ENCODE assay signal across 23 cellular contexts in the genomic region with DNA sequence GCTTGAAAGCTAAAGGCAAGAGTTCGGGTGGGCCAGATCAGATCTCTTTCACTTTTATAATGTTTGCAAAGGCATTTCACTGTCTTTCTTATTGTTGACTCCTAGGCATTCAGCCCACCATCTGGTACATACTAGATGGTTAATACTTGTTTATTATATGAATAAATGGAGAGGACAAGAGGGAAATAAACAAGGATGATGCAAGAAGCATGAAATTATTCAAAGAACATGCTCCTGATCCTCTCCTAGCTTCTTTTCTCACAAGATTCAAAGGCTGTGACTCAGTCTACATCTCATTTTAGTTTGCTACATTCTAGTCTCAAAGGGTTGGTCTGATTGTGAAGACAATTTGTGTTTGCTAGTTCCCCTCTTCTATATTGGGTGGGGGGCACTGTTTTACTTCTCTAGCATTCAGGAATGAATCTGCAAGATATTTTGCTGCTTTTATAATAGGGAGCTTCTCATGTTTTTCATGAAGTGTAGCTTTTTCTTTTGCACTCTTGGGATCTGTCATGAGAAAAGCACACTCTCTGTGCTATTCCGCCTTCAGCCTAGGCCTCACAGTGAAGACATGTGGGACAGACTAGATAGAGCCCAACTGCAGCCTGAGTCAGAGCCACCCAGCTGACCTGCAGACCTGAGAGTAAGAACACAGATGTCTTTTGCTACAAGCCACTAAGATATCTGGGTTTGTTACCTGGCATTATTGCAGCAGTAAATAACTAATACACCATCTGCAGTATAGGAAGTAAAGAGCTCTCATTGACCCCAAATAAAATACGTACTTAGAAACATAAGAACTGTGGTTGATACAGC.
A peak's percentile ranks its signal among the peaks of the same experiment; 100 is the strongest.
DNase-seq lines count a peak whose midpoint lies in the region; ATAC-seq, FAIRE-seq and TF ChIP-seq lines count a peak whose summit lies in the region.
"Had no signal": no experiment of that assay in that cellular context is flagged by ENCODE, and none has a peak within 500 bp of the region (broad histone marks: within the 10 kb centered on the region; RNA-seq: fewer than 3 reads in every experiment).

No MANE protein-coding gene starts in this region.

- H3K27ac ChIP-seq in A549 = peak overlapping the region; percentile 3 to 29; a peak in 3 of 6 replicates
- H3K27ac ChIP-seq: neutrophil, SJCRH30, suprapubic skin, vagina had no signal

- peaks cover 11% of the 10 kb centered on the region; the same call in 1 of the 3 replicates for H3K4me1 ChIP-seq in A549
- H3K4me1 ChIP-seq: suprapubic skin, vagina had no signal

- POLR2A ChIA-PET in A549 (lab: Yijun Ruan, JAX) = no interaction called here

- TF ChIP-seq CTCF in A549 (IDR thresholded peaks at IDR 0.05) = no peak

- WGBS in A549 (ENCODE audit: missing lambda C conversion rate) = 82% methylated on average over 3 of the region's 3 CpGs

- DNase-seq in A549 (ENCODE audit: low read depth in 1 of 2, low spot score in 1 of 2) = no peak
- peak; percentile 29 for DNase-seq in HCEC 1CT
- DNase-seq in SW480 (ENCODE audit: low spot score) = peak; percentile 32
- peak; percentile 61 for DNase-seq in fibroblast of gingiva (ENCODE audit: low read depth)
- no peak for DNase-seq in NCI-H2171 (lab: John Stamatoyannopoulos, UW)
- DNase-seq in SIG-M5 (lab: John Stamatoyannopoulos, UW) = no peak
- no peak for DNase-seq in OCI-M2 (lab: John Stamatoyannopoulos, UW; ENCODE audit: unreplicated experiment)
- no peak for DNase-seq in Kasumi-1 (lab: John Stamatoyannopoulos, UW)
- DNase-seq: activated B cell treated with CpG ODN at 0.5 μM for 24 hours; activated CD8-positive, alpha-beta T cell treated with anti-CD3 and anti-CD28 coated beads, Interleukin-2, amount 10 ng/mL, durations not matched to agents 7 days and 5 days; dermis blood vessel endothelial cell; DMS 273 treated with DMSO at 0.1 percent for 48 hours; head of caudate nucleus; Karpas-422; NCI-H1417; NCI-H526 treated with DMSO at 0.1 percent for 48 hours; SJCRH30; T-helper 17 cell had no signal

- no peak for FAIRE-seq in A549 (lab: Jason Lieb, UNC)
- FAIRE-seq: A204.1, GM12892 had no signal

- H3K4me3 ChIP-seq in A549 = no peak overlapping the region
- H3K4me3 ChIP-seq: SJCRH30, suprapubic skin, vagina had no signal

- no peak for ATAC-seq in A549
- ATAC-seq: activated CD8-positive, alpha-beta T cell treated with anti-CD3 and anti-CD28 coated beads, Interleukin-2, amount 10 ng/mL, durations not matched to agents 7 days and 5 days; T-helper 17 cell had no signal

- TF ChIP-seq POLR2A in A549 (IDR thresholded peaks at IDR 0.05; ENCODE audit: low read length) = no peak

- no peak for TF ChIP-seq RAD21 in A549 (conservative IDR thresholded peaks at IDR 0.05 in 1 of 2, IDR thresholded peaks at IDR 0.05 in 1 of 2)

- CTCF ChIA-PET in A549 (lab: Yijun Ruan, JAX) = interaction anchor here (1.3 kb wide), 1 partner anchor 34 kb away, joined by 3 read pairs; no protein-coding TSS in a partner anchor

- H3K4me2 ChIP-seq in A549 = no peak overlapping the region; the same call in 2 of the 3 replicates

- no peak for TF ChIP-seq EP300 in A549 (IDR thresholded peaks at IDR 0.05)

- no peaks in the 10 kb centered on the region for H3K9me3 ChIP-seq in A549
- H3K9me3 ChIP-seq: neutrophil, SJCRH30, suprapubic skin, vagina had no signal

TF ChIP-seq in A549, 52 proteins besides CTCF, POLR2A, EP300 and RAD21:
- TF ChIP-seq BCL3 (IDR thresholded peaks at IDR 0.05) = no peak
- no peak for TF ChIP-seq MAFK (IDR thresholded peaks at IDR 0.05; ENCODE audit: partially characterized antibody)
- TF ChIP-seq KDM5A (IDR thresholded peaks at IDR 0.05) = no peak
- no peak for TF ChIP-seq NR3C1 (IDR thresholded peaks at IDR 0.05)
- TF ChIP-seq ESRRA (IDR thresholded peaks at IDR 0.05; ENCODE audit: borderline replicate concordance, low read length) = no peak
- TF ChIP-seq BHLHE40 (IDR thresholded peaks at IDR 0.05; ENCODE audit: low read depth, low read length) = no peak
- no peak for TF ChIP-seq ZC3H11A (IDR thresholded peaks at IDR 0.05)
- no peak for TF ChIP-seq ZSCAN20 (CRISPR knock-in tag; IDR thresholded peaks at IDR 0.05)
- TF ChIP-seq HOXB13 (CRISPR knock-in tag; IDR thresholded peaks at IDR 0.05; ENCODE audit: low read depth) = no peak
- no peak for TF ChIP-seq HEYL (CRISPR knock-in tag; IDR thresholded peaks at IDR 0.05)
- no peak for TF ChIP-seq JUN (IDR thresholded peaks at IDR 0.05)
- no peak for TF ChIP-seq CBX2 (IDR thresholded peaks at IDR 0.05; ENCODE audit: borderline replicate concordance, low read depth)
- no peak for TF ChIP-seq HOXA7 (CRISPR knock-in tag; IDR thresholded peaks at IDR 0.05)
- no peak for TF ChIP-seq HOXB5 (CRISPR knock-in tag; IDR thresholded peaks at IDR 0.05)
- no peak for TF ChIP-seq MYC (IDR thresholded peaks at IDR 0.05; ENCODE audit: borderline replicate concordance, low read length)
- TF ChIP-seq CHD2 (IDR thresholded peaks at IDR 0.05; ENCODE audit: low read length, partially characterized antibody) = no peak
- no peak for TF ChIP-seq MAZ (IDR thresholded peaks at IDR 0.05; ENCODE audit: borderline replicate concordance, low read depth, low read length)
- TF ChIP-seq GATA3 (IDR thresholded peaks at IDR 0.05; ENCODE audit: borderline replicate concordance) = no peak

Comparison
In these comparisons a context has a peak if more than half of its experiments do, and no peak if none do; other contexts are left out.
1. DNase-seq: peak in HCEC 1CT (single experiment), SW480 (single experiment) and fibroblast of gingiva (single experiment); none in A549 (0 of 2), NCI-H2171 (single experiment), SIG-M5 (single experiment), OCI-M2 (single experiment) and Kasumi-1 (0 of 2).